In the genomic region with DNA sequence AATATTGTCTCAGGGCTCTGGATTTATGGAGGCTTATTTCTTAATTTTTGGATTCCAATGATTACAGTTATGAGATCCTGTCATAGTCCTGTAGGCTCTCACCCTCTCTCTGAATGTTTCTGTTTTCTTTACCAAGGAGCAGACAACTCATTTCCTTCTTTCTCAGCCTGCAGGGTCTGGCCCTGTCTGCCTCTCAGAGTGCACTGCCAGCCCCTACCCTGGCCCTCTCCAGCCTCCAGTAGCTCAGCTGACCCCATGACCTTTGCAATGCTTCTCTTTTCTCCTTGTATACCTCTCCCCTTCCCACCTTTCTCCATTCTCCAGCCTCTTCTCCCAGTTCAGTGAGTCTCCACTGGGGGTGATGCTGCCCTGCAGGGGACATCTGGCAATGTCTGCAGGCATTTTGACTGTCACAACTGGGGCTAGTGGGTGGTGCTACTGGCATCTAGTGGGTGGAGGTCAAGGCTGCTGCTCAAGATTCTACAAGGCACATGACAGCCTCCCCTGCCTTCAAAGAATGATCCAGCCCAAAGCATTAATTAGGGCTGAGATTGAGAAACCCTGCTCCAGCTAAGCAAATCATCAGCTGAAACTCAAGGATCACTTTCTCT, we compare ENCODE assay signal across 14 cellular contexts.
DNase-seq lines count a peak whose midpoint lies in the region; ATAC-seq, FAIRE-seq and TF ChIP-seq lines count a peak whose summit lies in the region.
"Had no signal": no experiment of that assay in that cellular context is flagged by ENCODE, and none has a peak within 500 bp of the region (broad histone marks: within the 10 kb centered on the region; RNA-seq: fewer than 3 reads in every experiment).

No MANE protein-coding gene starts in this region.

- intact Hi-C loops in left colon (cut with DNase I, micrococcal nuclease): no loop called here

- no peaks in the 10 kb centered on the region for H4K20me1 ChIP-seq in keratinocyte (ENCODE audit: control insufficient read depth, extremely low read depth, insufficient read depth, low read length)

- H2AFZ ChIP-seq in keratinocyte (ENCODE audit: control insufficient read depth, low read length): peak overlapping the region; percentile 52

- H3K36me3 ChIP-seq in WERI-Rb-1 (no peaks in the 10 kb centered on the region), keratinocyte (ENCODE audit: control insufficient read depth in 2 of 2, extremely low read depth in 1 of 2, insufficient read depth in 2 of 2, low read length in 2 of 2) (no peaks in the 10 kb centered on the region), H7 (replicated peaks; ENCODE audit: control insufficient read depth, insufficient read depth, low read length) (no peaks in the 10 kb centered on the region)
- H3K36me3 ChIP-seq: stomach had no signal

- H3K9me3 ChIP-seq in WERI-Rb-1 (ENCODE audit: severe bottlenecking) (no peaks in the 10 kb centered on the region), keratinocyte (ENCODE audit: control insufficient read depth, low read depth, low read length) (no peaks in the 10 kb centered on the region)
- H3K9me3 ChIP-seq: stomach had no signal

- no peak overlapping the region for H3K27ac Mint-ChIP-seq in HFFc6

- H3K27ac ChIP-seq in WERI-Rb-1: no peak overlapping the region
- H3K27ac ChIP-seq in keratinocyte (ENCODE audit: control insufficient read depth, insufficient read depth, low read length): no peak overlapping the region
- H3K27ac ChIP-seq: stomach had no signal

- DNase-seq in ELF-1 (ENCODE audit: low read depth, low spot score) (peak; percentile 27), LHCN-M2 (ENCODE audit: low read depth) (peak; percentile 18), WERI-Rb-1 (peak; percentile 10), keratinocyte (ENCODE audit: low read depth, low spot score) (no peak), H7 (no peak), HFFc6 (no peak), left colon (no peak)
- DNase-seq: activated CD4-positive, CD25-positive, alpha-beta regulatory T cell; activated gamma-delta T cell treated with Interleukin-2 at 50 U/mL for 16 hours; DMS79; NCI-H2171; small intestine; stomach had no signal

- H3K27me3 Mint-ChIP-seq in HFFc6 (ENCODE audit: insufficient read depth): peaks cover 29% of the 10 kb centered on the region

- no peaks in the 10 kb centered on the region for H3K36me3 Mint-ChIP-seq in HFFc6 (ENCODE audit: low read depth)

- H3K27me3 ChIP-seq in WERI-Rb-1 (ENCODE audit: insufficient read depth, low read depth, severe bottlenecking) (no peaks in the 10 kb centered on the region), keratinocyte (ENCODE audit: control insufficient read depth, extremely low read depth, insufficient read depth, low read length) (no peaks in the 10 kb centered on the region), H7 (ENCODE audit: control insufficient read depth, insufficient read depth, low read length) (no peaks in the 10 kb centered on the region)
- H3K27me3 ChIP-seq: stomach had no signal

- TF ChIP-seq CTCF in WERI-Rb-1 (IDR thresholded peaks at IDR 0.05; ENCODE audit: low read depth, low read length) (0 out of 2 replicates have a peak, but pooled peaks have one; percentile 21), keratinocyte (optimal IDR thresholded peaks at IDR 0.05 in 1 of 3, IDR thresholded peaks at IDR 0.05 in 1 of 3, conservative IDR thresholded peaks at IDR 0.05 in 1 of 3; ENCODE audit: extremely low read depth in 1 of 3, insufficient read depth in 2 of 3, low read length in 3 of 3) (peak in 1 of 3 experiments; percentile 13), HFFc6 (IDR thresholded peaks at IDR 0.05) (no peak)

- H3K4me1 ChIP-seq in keratinocyte (ENCODE audit: control insufficient read depth, extremely low read depth, insufficient read depth, low read length): peaks cover 5% of the 10 kb centered on the region
- H3K4me1 ChIP-seq: stomach had no signal

- FAIRE-seq in keratinocyte (lab: Jason Lieb, UNC): no peak
- FAIRE-seq: small intestine had no signal

- H3K79me2 ChIP-seq in keratinocyte (ENCODE audit: control insufficient read depth, insufficient read depth, low read length): no peaks in the 10 kb centered on the region

- H3K9ac ChIP-seq in keratinocyte (ENCODE audit: control insufficient read depth, extremely low read depth, insufficient read depth, low read length): no peak overlapping the region

- peak overlapping the region; percentile 19 for H3K4me2 ChIP-seq in keratinocyte (ENCODE audit: control insufficient read depth, extremely low read depth, insufficient read depth, low read depth, low read length)

- H3K9me1 ChIP-seq in keratinocyte (ENCODE audit: control insufficient read depth, extremely low read depth, insufficient read depth, low read length): no peaks in the 10 kb centered on the region

- no peak overlapping the region for H3K4me3 Mint-ChIP-seq in HFFc6

- no peaks in the 10 kb centered on the region; the same call in 1 of the 2 replicates for H3K9me3 Mint-ChIP-seq in HFFc6

- ATAC-seq in HG02588 (IDR thresholded peaks at IDR 0.05; ENCODE audit: unreplicated experiment) (no peak), left colon (no peak)

- dilution Hi-C loops in keratinocyte (cut with MboI; ENCODE audit: extremely low pct_ligation_motif_present, low sequenced_read_pairs): no loop called here

- H3K4me1 Mint-ChIP-seq in HFFc6 (ENCODE audit: low read depth): no peaks in the 10 kb centered on the region

- H3K4me3 ChIP-seq in WERI-Rb-1 (ENCODE audit: low read depth, low read length) (no peak overlapping the region), keratinocyte (ENCODE audit: control insufficient read depth in 2 of 3, extremely low read depth in 1 of 3, insufficient read depth in 2 of 3, low read depth in 1 of 3, low read length in 3 of 3) (no peak overlapping the region), H7 (ENCODE audit: insufficient read depth, low read depth, low read length) (no peak overlapping the region)
- H3K4me3 ChIP-seq: stomach had no signal

Comparison
In these comparisons a context has a peak if more than half of its experiments do, and no peak if none do; other contexts are left out.
1. DNase-seq: peak in ELF-1 (single experiment), LHCN-M2 (single experiment) and WERI-Rb-1 (single experiment); none in keratinocyte (single experiment), H7 (single experiment), HFFc6 (single experiment) and left colon (0 of 2).